Comparison of ENCODE assay signal across 8 cellular contexts in genomic region chr11:34053161-34053686, GRCh38. TPM values are rescaled to one million over a fixed set of nuclear protein-coding genes. Genes with fewer than 3 reads are reported as not detected.
A peak's percentile ranks its signal among the peaks of the same experiment; 100 is the strongest.
DNase-seq lines count a peak whose midpoint lies in the region; ATAC-seq and TF ChIP-seq lines count a peak whose summit lies in the region.

No MANE protein-coding gene starts in this region.

- peak overlapping the region; percentile 97 for H3K9ac ChIP-seq in mammary epithelial cell (ENCODE audit: insufficient read depth, low read length)

- BruUV-seq in mammary epithelial cell (replicated peaks; lab: Mats Ljungman, UMichigan) = TSS peak; percentile 92

- in situ Hi-C loops in mammary epithelial cell (cut with MboI; ENCODE audit: low sequenced_read_pairs in 2 of 2) = no loop called here

- H3K27me3 ChIP-seq in mammary epithelial cell (ENCODE audit: insufficient read depth, low read length) = no peaks in the 10 kb centered on the region

- peaks cover 39 to 53% of the 10 kb centered on the region in 2 donors for H3K4me1 Mint-ChIP-seq in immature natural killer cell

- peak overlapping the region; percentile 80 for H3K4me3 ChIP-seq in GM08714 (ENCODE audit: low read length)
- H3K4me3 ChIP-seq in WI38 (ENCODE audit: low read depth, low read length) = peak overlapping the region; percentile 96
- H3K4me3 ChIP-seq in mammary epithelial cell (replicated peaks in 1 of 3; ENCODE audit: insufficient read depth in 1 of 3, low read depth in 2 of 3, low read length in 3 of 3) = peak overlapping the region; percentile 90 to 100 (median 99)

- no peaks in the 10 kb centered on the region for H3K36me3 Mint-ChIP-seq in immature natural killer cell

- dilution Hi-C loops in mammary epithelial cell (cut with HindIII; ENCODE audit: low sequenced_read_pairs) = no loop called here

- peaks cover 10% of the 10 kb centered on the region for H3K4me1 ChIP-seq in mammary epithelial cell (ENCODE audit: insufficient read depth, low read length)

- H3K4me2 ChIP-seq in mammary epithelial cell (ENCODE audit: insufficient read depth, low read depth, low read length) = peak overlapping the region; percentile 84

- H3K9me3 Mint-ChIP-seq in immature natural killer cell = no peaks in the 10 kb centered on the region

- CTCF ChIA-PET in mammary epithelial cell (lab: Charles Lee; ENCODE audit: low non-redundant PET) = no interaction called here

- H2AFZ ChIP-seq in mammary epithelial cell (ENCODE audit: low read depth, low read length) = peak overlapping the region; percentile 92

- TF ChIP-seq CTCF in WI38 (IDR thresholded peaks at IDR 0.05; ENCODE audit: low read depth, low read length) (no peak), mammary epithelial cell (conservative IDR thresholded peaks at IDR 0.05 in 1 of 2, IDR thresholded peaks at IDR 0.05 in 1 of 2; ENCODE audit: extremely low read depth in 1 of 2, insufficient read depth in 1 of 2, low read depth in 1 of 2, low read length in 2 of 2) (no peak)

- peak; percentile 14 for DNase-seq in NCI-H187 treated with DMSO at 0.1 percent for 48 hours (lab: John Stamatoyannopoulos, UW)
- DNase-seq in mammary epithelial cell = peak; percentile 70
- DNase-seq in immature natural killer cell = peak; percentile 74 to 76 (median 75)
- DNase-seq in stimulated activated CD4-positive, alpha-beta T cell treated with anti-CD3 and anti-CD28 coated beads, Interleukin-12 subunit alpha, Interleukin-12 subunit beta, amount 100 ng/mL, for 4 hours = peak; percentile 75

- H4K20me1 ChIP-seq in mammary epithelial cell (ENCODE audit: insufficient read depth, low read length) = peaks cover 4% of the 10 kb centered on the region

- peak overlapping the region; percentile 87 for H3K27ac ChIP-seq in mammary epithelial cell (ENCODE audit: insufficient read depth, low read depth, low read length)

- no peaks in the 10 kb centered on the region for H3K9me3 ChIP-seq in mammary epithelial cell (replicated peaks; ENCODE audit: insufficient read depth, low read length)

- H3K4me3 Mint-ChIP-seq in immature natural killer cell = peak overlapping the region; percentile 96 to 100 (median 97)

- WGBS in mammary epithelial cell (ENCODE audit: low coverage, missing lambda C conversion rate) = 3% methylated on average over 14 of the region's 24 CpGs

- ATAC-seq in HG02610 (IDR thresholded peaks at IDR 0.05; ENCODE audit: unreplicated experiment) (peak; percentile 46), HG03457 (IDR thresholded peaks at IDR 0.05; ENCODE audit: unreplicated experiment) (no peak)

- peaks cover 20% of the 10 kb centered on the region for H3K36me3 ChIP-seq in mammary epithelial cell (ENCODE audit: insufficient read depth, low read length)

- peaks cover 61% of the 10 kb centered on the region for H3K79me2 ChIP-seq in mammary epithelial cell (ENCODE audit: insufficient read depth, low read length)

- intact Hi-C loops in mammary epithelial cell (cut with micrococcal nuclease) = loop anchor here (2.0 to 5.0 kb wide), 2 partner anchors 52 to 304 kb away; partner anchors contain the start of genes ABTB2 and NAT10

- H3K27ac Mint-ChIP-seq in immature natural killer cell = peak overlapping the region; percentile 94 to 97 (median 96)

- H3K27me3 Mint-ChIP-seq in immature natural killer cell (ENCODE audit: low read depth in 3 of 3) = peaks cover 16 to 27% (median 17%) of the 10 kb centered on the region in 3 donors

RNA-seq across cellular contexts. Expression of gene CAPRIN1, which starts 1.7 kb away (rescaled TPM):
- 100 to 1,000 TPM; 194 to 217 TPM for total RNA-seq in mammary epithelial cell
- polyA plus RNA-seq in mammary epithelial cell = 184 TPM
- polyA minus RNA-seq in mammary epithelial cell = 258 TPM
- polyA plus RNA-seq in immature natural killer cell = 10 to 100 TPM; 27.8 to 71.2 (median 43.3) TPM

RNA-seq across cellular contexts. Expression of gene NAT10, which starts 52.2 kb away (rescaled TPM):
- total RNA-seq in mammary epithelial cell = 10 to 100 TPM; 28.2 to 71.5 TPM
- polyA plus RNA-seq in mammary epithelial cell (42.2 TPM), immature natural killer cell (10 to 100 TPM in 2 of 3 donors, 1 to 10 TPM in 1; 7.7 to 31.8 (median 16.8) TPM)
- polyA minus RNA-seq in mammary epithelial cell = 82.8 TPM

Comparison
In these comparisons a context has a peak if more than half of its experiments do, and no peak if none do; other contexts are left out.
1. DNase-seq: peak in every context shown above with its lines; median percentile 75 in immature natural killer cell; 75 in stimulated activated CD4-positive, alpha-beta T cell treated with anti-CD3 and anti-CD28 coated beads, Interleukin-12 subunit alpha, Interleukin-12 subunit beta, amount 100 ng/mL, for 4 hours; 70 in mammary epithelial cell; 14 in NCI-H187 treated with DMSO at 0.1 percent for 48 hours.